ENCODE assay signal across 23 cellular contexts in the genomic region with DNA sequence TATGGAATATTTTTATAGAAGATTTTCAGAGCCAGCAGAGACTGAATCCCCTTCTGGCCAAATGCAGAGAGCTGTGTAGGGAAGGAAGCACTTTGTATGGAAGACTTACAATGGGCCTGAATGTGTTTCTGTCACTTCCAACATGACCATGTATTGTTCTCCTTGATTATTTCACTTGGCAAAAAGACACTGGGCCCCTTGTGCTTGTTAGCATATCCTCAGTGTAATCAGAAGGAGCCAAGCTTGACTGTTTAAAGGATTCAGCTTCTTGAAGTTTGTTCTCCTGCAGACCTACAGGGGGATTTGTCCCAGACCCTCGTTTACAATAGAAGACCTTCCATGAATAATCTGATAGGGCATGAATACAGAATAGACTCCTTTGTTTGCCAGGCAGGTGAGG. TPM values are rescaled to one million over a fixed set of nuclear protein-coding genes. Genes with fewer than 3 reads are reported as not detected.
"Had no signal": no experiment of that assay in that cellular context is flagged by ENCODE, and none has a peak within 500 bp of the region (broad histone marks: within the 10 kb centered on the region; RNA-seq: fewer than 3 reads in every experiment).

No MANE protein-coding gene starts in this region.

- H3K36me3 Mint-ChIP-seq: activated naive CD4-positive, alpha-beta T cell treated with anti-CD3 and anti-CD28 coated beads, Interleukin-2, amount 50 U/mL, for 72 hours; memory B cell had no signal

- H3K4me1 Mint-ChIP-seq: activated CD4-positive, alpha-beta T cell treated with anti-CD3 and anti-CD28 coated beads, Interleukin-2, amount 10 ng/mL, durations not matched to agents 7 days and 5 days; memory B cell; stimulated activated naive CD8-positive, alpha-beta T cell treated with anti-CD3 and anti-CD28 coated beads, Interleukin-15, amount 100 ng/mL, for 72 hours had no signal

- H3K9me3 ChIP-seq: heart right ventricle, sigmoid colon, spleen, thoracic aorta had no signal

- H3K4me1 ChIP-seq: heart right ventricle, sigmoid colon, spleen had no signal

- H3K27ac Mint-ChIP-seq: activated CD4-positive, alpha-beta T cell treated with anti-CD3 and anti-CD28 coated beads, Interleukin-2, amount 10 ng/mL, durations not matched to agents 7 days and 5 days; activated naive CD4-positive, alpha-beta T cell treated with anti-CD3 and anti-CD28 coated beads, Interleukin-2, amount 50 U/mL, for 72 hours; activated T-cell treated with anti-CD3 and anti-CD28 coated beads, Interleukin-2, amount 50 U/mL, for 72 hours; memory B cell had no signal

- H3K27me3 ChIP-seq: heart right ventricle, sigmoid colon, spleen had no signal

- H3K9me3 Mint-ChIP-seq: activated CD4-positive, alpha-beta T cell treated with anti-CD3 and anti-CD28 coated beads, Interleukin-2, amount 10 ng/mL, durations not matched to agents 7 days and 5 days; activated naive CD4-positive, alpha-beta T cell treated with anti-CD3 and anti-CD28 coated beads, Interleukin-2, amount 50 U/mL, for 72 hours; activated T-cell treated with anti-CD3 and anti-CD28 coated beads, Interleukin-2, amount 50 U/mL, for 72 hours; memory B cell; stimulated activated naive CD8-positive, alpha-beta T cell treated with anti-CD3 and anti-CD28 coated beads, Interleukin-15, amount 100 ng/mL, for 72 hours had no signal

- DNase-seq: activated CD4-positive, alpha-beta T cell treated with anti-CD3 and anti-CD28 coated beads, Interleukin-2, amount 10 ng/mL, durations not matched to agents 7 days and 5 days; activated CD4-positive, CD25-positive, alpha-beta regulatory T cell; activated CD8-positive, alpha-beta memory T cell treated with anti-CD3 and anti-CD28 coated beads, Interleukin-2, amount 50 U/mL, for 48 hours; activated gamma-delta T cell; activated T-cell treated with anti-CD3 and anti-CD28 coated beads, Interleukin-2, amount 50 U/mL, for 72 hours; effector CD8-positive, alpha-beta T cell; foreskin melanocyte; heart right ventricle; sigmoid colon; spleen; stimulated activated naive CD8-positive, alpha-beta T cell treated with anti-CD3 and anti-CD28 coated beads, Interleukin-15, amount 100 ng/mL, for 72 hours had no signal

- ATAC-seq: activated naive CD4-positive, alpha-beta T cell treated with anti-CD3 and anti-CD28 coated beads, Interleukin-2, amount 50 U/mL, for 72 hours; activated T-cell treated with anti-CD3 and anti-CD28 coated beads, Interleukin-2, amount 50 U/mL, for 72 hours; heart right ventricle; left lobe of liver; stimulated activated naive CD8-positive, alpha-beta T cell treated with anti-CD3 and anti-CD28 coated beads, Interleukin-15, amount 100 ng/mL, for 72 hours had no signal

- H3K27ac ChIP-seq: epithelial cell of prostate, heart right ventricle, sigmoid colon, spleen, thoracic aorta had no signal

- H3K4me3 Mint-ChIP-seq: activated CD4-positive, alpha-beta T cell treated with anti-CD3 and anti-CD28 coated beads, Interleukin-2, amount 10 ng/mL, durations not matched to agents 7 days and 5 days; activated T-cell treated with anti-CD3 and anti-CD28 coated beads, Interleukin-2, amount 50 U/mL, for 72 hours; memory B cell; stimulated activated naive CD8-positive, alpha-beta T cell treated with anti-CD3 and anti-CD28 coated beads, Interleukin-15, amount 100 ng/mL, for 72 hours had no signal

- H3K4me3 ChIP-seq: heart right ventricle, sigmoid colon, spleen, thoracic aorta had no signal

RNA-seq across cellular contexts. Expression of a gene that starts 48.1 kb away (rescaled TPM):
- total RNA-seq: activated CD4-positive, alpha-beta T cell treated with anti-CD3 and anti-CD28 coated beads, Interleukin-2, amount 10 ng/mL, durations not matched to agents 7 days and 5 days; activated T-cell treated with anti-CD3 and anti-CD28 coated beads, Interleukin-2, amount 50 U/mL, for 72 hours; fibroblast of lung; left lobe of liver; myocyte; osteocyte; sigmoid colon; spleen; T-helper 2 cell treated with Interferon-gamma antibody and Interleukin-4, amounts not matched to agents 100 ng/mL and 5 ng/mL, for 36 hours; thoracic aorta; ureter had no signal
- polyA plus RNA-seq: fibroblast of lung, heart right ventricle, keratinocyte, neural cell, sigmoid colon, spleen had no signal
